ENCODE assay signal across 1 cellular context in genomic region chr1:178776553-178776952, GRCh38.
A peak's percentile ranks its signal among the peaks of the same experiment; 100 is the strongest.
TF ChIP-seq lines count a peak whose summit lies in the region.

No MANE protein-coding gene starts in this region.

TF ChIP-seq in HepG2, 621 proteins besides CTCF, POLR2A, EP300 and RAD21 (continued from another document and continues in another):
- TF ChIP-seq SRSF4 (IDR thresholded peaks at IDR 0.05; ENCODE audit: low read depth, low read length, poor library complexity, severe bottlenecking): no peak
- TF ChIP-seq NCOA2 (CRISPR knock-in tag; IDR thresholded peaks at IDR 0.05): peak; percentile 56; the same call in 1 of the 2 replicates
- TF ChIP-seq STAG1 (CRISPR knock-in tag; IDR thresholded peaks at IDR 0.05): no peak
- TF ChIP-seq FOXO1 (CRISPR knock-in tag; IDR thresholded peaks at IDR 0.05): peak; percentile 72; the same call in 1 of the 2 replicates
- TF ChIP-seq AHDC1 (CRISPR knock-in tag; IDR thresholded peaks at IDR 0.05; ENCODE audit: borderline replicate concordance): peak; percentile 39; the same call in 1 of the 2 replicates
- no peak for TF ChIP-seq ZNF563 (CRISPR knock-in tag; IDR thresholded peaks at IDR 0.05)
- TF ChIP-seq ZBTB2 (CRISPR knock-in tag; IDR thresholded peaks at IDR 0.05; ENCODE audit: low read depth): no peak
- TF ChIP-seq ZNF607 (CRISPR knock-in tag; IDR thresholded peaks at IDR 0.05; ENCODE audit: borderline replicate concordance): no peak
- 0 out of 2 replicates have a peak, but pooled peaks have one; percentile 19 for TF ChIP-seq IRF2 (CRISPR knock-in tag; IDR thresholded peaks at IDR 0.05)
- TF ChIP-seq ZNF512B (CRISPR knock-in tag; IDR thresholded peaks at IDR 0.05; ENCODE audit: borderline replicate concordance): no peak
- TF ChIP-seq HCFC1 (IDR thresholded peaks at IDR 0.05; ENCODE audit: low read depth, low read length): no peak
- no peak for TF ChIP-seq ZKSCAN8 (CRISPR knock-in tag; IDR thresholded peaks at IDR 0.05; ENCODE audit: borderline replicate concordance)
- no peak for TF ChIP-seq KLF16 (CRISPR knock-in tag; IDR thresholded peaks at IDR 0.05)
- TF ChIP-seq ZNF276 (CRISPR knock-in tag; IDR thresholded peaks at IDR 0.05; ENCODE audit: low read depth): no peak
- no peak for TF ChIP-seq ZNF567 (CRISPR knock-in tag; IDR thresholded peaks at IDR 0.05; ENCODE audit: borderline replicate concordance)
- TF ChIP-seq TOE1 (CRISPR knock-in tag; IDR thresholded peaks at IDR 0.05): no peak
- 0 out of 2 replicates have a peak, but pooled peaks have one; percentile 15 for TF ChIP-seq ZNF331 (CRISPR knock-in tag; IDR thresholded peaks at IDR 0.05)
- TF ChIP-seq GPBP1L1 (CRISPR knock-in tag; IDR thresholded peaks at IDR 0.05): no peak
- TF ChIP-seq ZNF530 (CRISPR knock-in tag; IDR thresholded peaks at IDR 0.05; ENCODE audit: low read depth): no peak
- no peak for TF ChIP-seq BRD4 (CRISPR knock-in tag; IDR thresholded peaks at IDR 0.05)
- TF ChIP-seq CEBPG (CRISPR knock-in tag; IDR thresholded peaks at IDR 0.05): peak; percentile 69
- TF ChIP-seq CEBPB (IDR thresholded peaks at IDR 0.05; ENCODE audit: borderline replicate concordance, low read depth, low read length): peak; percentile 47; the same call in 1 of the 2 replicates
- no peak for TF ChIP-seq ZMYM2 (CRISPR knock-in tag; IDR thresholded peaks at IDR 0.05)
- TF ChIP-seq CCAR2 (optimal IDR thresholded peaks at IDR 0.05; ENCODE audit: low read depth, low read length): no peak
- TF ChIP-seq CSRNP1 (CRISPR knock-in tag; IDR thresholded peaks at IDR 0.05): no peak
- TF ChIP-seq SOX13 (IDR thresholded peaks at IDR 0.05): no peak
- peak in 1 of 2 experiments; percentile 68; a peak in 2 of 4 replicates for TF ChIP-seq SOX13 (CRISPR knock-in tag; conservative IDR thresholded peaks at IDR 0.05 in 1 of 2, IDR thresholded peaks at IDR 0.05 in 1 of 2)
- TF ChIP-seq CBX1 (IDR thresholded peaks at IDR 0.05; ENCODE audit: low read depth): no peak
- TF ChIP-seq GLMP (CRISPR knock-in tag; IDR thresholded peaks at IDR 0.05; ENCODE audit: borderline replicate concordance): no peak
- no peak for TF ChIP-seq PCBP2 (optimal IDR thresholded peaks at IDR 0.05; ENCODE audit: low read depth, low read length, poor library complexity, severe bottlenecking)
- no peak for TF ChIP-seq ZBTB4 (CRISPR knock-in tag; IDR thresholded peaks at IDR 0.05; ENCODE audit: borderline replicate concordance)
- no peak for TF ChIP-seq TBL1XR1 (IDR thresholded peaks at IDR 0.05; ENCODE audit: borderline replicate concordance, low read length, partially characterized antibody)
- TF ChIP-seq NFYC (CRISPR knock-in tag; IDR thresholded peaks at IDR 0.05): no peak
- TF ChIP-seq TMF1 (CRISPR knock-in tag; IDR thresholded peaks at IDR 0.05; ENCODE audit: low read depth): no peak
- no peak for TF ChIP-seq ZNF674 (CRISPR knock-in tag; IDR thresholded peaks at IDR 0.05; ENCODE audit: low read depth)
- no peak for TF ChIP-seq MEIS1 (CRISPR knock-in tag; IDR thresholded peaks at IDR 0.05; ENCODE audit: borderline replicate concordance)
- no peak for TF ChIP-seq HHEX (CRISPR knock-in tag; IDR thresholded peaks at IDR 0.05)
- TF ChIP-seq MXD4 (CRISPR knock-in tag; IDR thresholded peaks at IDR 0.05): no peak
- TF ChIP-seq NR0B2 (CRISPR knock-in tag; IDR thresholded peaks at IDR 0.05): no peak
- no peak for TF ChIP-seq WIZ (CRISPR knock-in tag; IDR thresholded peaks at IDR 0.05)
- TF ChIP-seq PCBP1 (IDR thresholded peaks at IDR 0.05; ENCODE audit: borderline replicate concordance, low read depth, low read length): no peak
- TF ChIP-seq MXI1 (IDR thresholded peaks at IDR 0.05; ENCODE audit: borderline replicate concordance, low read depth, low read length): no peak
- TF ChIP-seq MED13 (CRISPR knock-in tag; IDR thresholded peaks at IDR 0.05): no peak
- no peak for TF ChIP-seq ZNF543 (CRISPR knock-in tag; IDR thresholded peaks at IDR 0.05)
- no peak for TF ChIP-seq ZNF20 (CRISPR knock-in tag; IDR thresholded peaks at IDR 0.05)
